Comparison of ENCODE assay signal across 11 cellular contexts in genomic region chr7:102933763-102934162, GRCh38. TPM values are rescaled to one million over a fixed set of nuclear protein-coding genes. Genes with fewer than 3 reads are reported as not detected.
DNase-seq lines count a peak whose midpoint lies in the region; ATAC-seq, FAIRE-seq and TF ChIP-seq lines count a peak whose summit lies in the region.
"Had no signal": no experiment of that assay in that cellular context is flagged by ENCODE, and none has a peak within 500 bp of the region (broad histone marks: within the 10 kb centered on the region; RNA-seq: fewer than 3 reads in every experiment).

No MANE protein-coding gene starts in this region.

- no peak for FAIRE-seq in H54 (lab: Jason Lieb, UNC)
- FAIRE-seq: TTC549 had no signal

- peak overlapping the region; percentile 71 for H3K27ac Mint-ChIP-seq in endodermal cell
- H3K27ac Mint-ChIP-seq: natural killer cell had no signal

- peak; percentile 85 for DNase-seq in endodermal cell
- peak; percentile 71 to 79 for DNase-seq in left lung
- DNase-seq in superior temporal gyrus (ENCODE audit: extremely low spot score): peak; percentile 17
- DNase-seq in NCI-H2029 (lab: John Stamatoyannopoulos, UW): no peak
- DNase-seq in activated CD4-positive, alpha-beta T cell treated with anti-CD3 and anti-CD28 coated beads for 1 hour: no peak
- DNase-seq in H54 (ENCODE audit: insufficient read length, low spot score): no peak
- DNase-seq: central memory CD4-positive, alpha-beta T cell; natural killer cell had no signal

- H3K9ac ChIP-seq in HUES6 (ENCODE audit: low read length) (peak overlapping the region; percentile 29), endodermal cell (ENCODE audit: extremely low read depth, low read length, poor library complexity, severe bottlenecking) (no peak overlapping the region)

- TF ChIP-seq CTCF in endodermal cell (conservative IDR thresholded peaks at IDR 0.05): no peak
- TF ChIP-seq CTCF in left lung (IDR thresholded peaks at IDR 0.05): no peak

- no peaks in the 10 kb centered on the region for H3K9me3 Mint-ChIP-seq in endodermal cell
- H3K9me3 Mint-ChIP-seq: natural killer cell had no signal

- ATAC-seq in left lung (peak; percentile 90), GM18868 (IDR thresholded peaks at IDR 0.05; ENCODE audit: unreplicated experiment) (no peak)
- ATAC-seq: natural killer cell had no signal

- H3K27ac ChIP-seq in HUES6 (ENCODE audit: low read depth, low read length) (peak overlapping the region; percentile 76; the same call in 1 of the 2 replicates), endodermal cell (ENCODE audit: low read depth, low read length) (peak overlapping the region; percentile 62), left lung (peak overlapping the region in 1 of 2 donors; percentile 71)

- TF ChIP-seq POLR2A in H54 (IDR thresholded peaks at IDR 0.05; ENCODE audit: low read depth, low read length): no peak

- H3K4me3 ChIP-seq in HUES6 (ENCODE audit: low read depth, low read length) (peak overlapping the region; percentile 31; the same call in 1 of the 2 replicates), endodermal cell (ENCODE audit: low read length) (no peak overlapping the region), left lung (no peak overlapping the region)

- H3K9me3 ChIP-seq in HUES6 (ENCODE audit: control insufficient read depth, insufficient read depth, low read depth, low read length): no peaks in the 10 kb centered on the region
- H3K9me3 ChIP-seq in endodermal cell (ENCODE audit: control insufficient read depth, low read length): no peaks in the 10 kb centered on the region
- H3K9me3 ChIP-seq in left lung: no peaks in the 10 kb centered on the region

- H3K36me3 ChIP-seq in HUES6 (ENCODE audit: control insufficient read depth, insufficient read depth, low read length) (no peaks in the 10 kb centered on the region), endodermal cell (ENCODE audit: control insufficient read depth, insufficient read depth, low read length) (no peaks in the 10 kb centered on the region), left lung (no peaks in the 10 kb centered on the region)

- H3K36me3 Mint-ChIP-seq in endodermal cell (ENCODE audit: low read depth): no peaks in the 10 kb centered on the region
- H3K36me3 Mint-ChIP-seq: natural killer cell had no signal

- H3K4me1 Mint-ChIP-seq in endodermal cell: peaks cover 34% of the 10 kb centered on the region
- H3K4me1 Mint-ChIP-seq: natural killer cell had no signal

- intact Hi-C loops in left lung (cut with DNase I): no loop called here

- H3K4me3 Mint-ChIP-seq in endodermal cell: no peak overlapping the region
- H3K4me3 Mint-ChIP-seq: natural killer cell had no signal

- peaks cover 2% of the 10 kb centered on the region for H3K27me3 Mint-ChIP-seq in endodermal cell (ENCODE audit: insufficient read depth)

- peaks cover 52% of the 10 kb centered on the region for H3K4me1 ChIP-seq in HUES6 (ENCODE audit: control insufficient read depth, insufficient read depth, low read length)
- H3K4me1 ChIP-seq in endodermal cell (ENCODE audit: control insufficient read depth, insufficient read depth, low read length): peaks cover 17% of the 10 kb centered on the region
- H3K4me1 ChIP-seq in left lung: peaks cover 0 to 18% of the 10 kb centered on the region in 2 donors

- H3K27me3 ChIP-seq in HUES6 (ENCODE audit: control insufficient read depth, insufficient read depth, low read length) (no peaks in the 10 kb centered on the region), endodermal cell (ENCODE audit: control insufficient read depth, insufficient read depth, low read length, poor library complexity, severe bottlenecking) (no peaks in the 10 kb centered on the region), left lung (no peaks in the 10 kb centered on the region)

- 17 to 23% methylated on average over 8 to 15 of the region's 15 CpGs for WGBS in endodermal cell (ENCODE audit: insufficient coverage in 1 of 2, insufficient read length in 1 of 2), 2 experiments

RNA-seq across cellular contexts. Expression of gene LRRC17, which starts 21.0 kb away (rescaled TPM):
- under 1 TPM; 0.18 to 0.53 TPM for total RNA-seq in endodermal cell
- 30.4 TPM for polyA plus RNA-seq in endodermal cell (2013, experiment 1 of 2)
- polyA plus RNA-seq in endodermal cell (2013, experiment 2 of 2): 35.3 TPM
- 10 to 100 TPM in 1 of 2 donors, 1 to 10 TPM in 1; 8.7 to 22.9 TPM for total RNA-seq in left lung

Comparison
In these comparisons a context has a peak if more than half of its experiments do, and no peak if none do; other contexts are left out.
1. DNase-seq: peak in endodermal cell (single experiment), left lung (2 of 2) and superior temporal gyrus (single experiment); none in NCI-H2029 (single experiment), activated CD4-positive, alpha-beta T cell treated with anti-CD3 and anti-CD28 coated beads for 1 hour (single experiment) and H54 (single experiment).
2. RNA of gene LRRC17, which starts 21.0 kb away (total RNA-seq): 8.7 to 22.9 TPM in left lung; 0.18 to 0.53 TPM in endodermal cell; every median in the first group is over 4 times any median in the second.